In the genomic region with DNA sequence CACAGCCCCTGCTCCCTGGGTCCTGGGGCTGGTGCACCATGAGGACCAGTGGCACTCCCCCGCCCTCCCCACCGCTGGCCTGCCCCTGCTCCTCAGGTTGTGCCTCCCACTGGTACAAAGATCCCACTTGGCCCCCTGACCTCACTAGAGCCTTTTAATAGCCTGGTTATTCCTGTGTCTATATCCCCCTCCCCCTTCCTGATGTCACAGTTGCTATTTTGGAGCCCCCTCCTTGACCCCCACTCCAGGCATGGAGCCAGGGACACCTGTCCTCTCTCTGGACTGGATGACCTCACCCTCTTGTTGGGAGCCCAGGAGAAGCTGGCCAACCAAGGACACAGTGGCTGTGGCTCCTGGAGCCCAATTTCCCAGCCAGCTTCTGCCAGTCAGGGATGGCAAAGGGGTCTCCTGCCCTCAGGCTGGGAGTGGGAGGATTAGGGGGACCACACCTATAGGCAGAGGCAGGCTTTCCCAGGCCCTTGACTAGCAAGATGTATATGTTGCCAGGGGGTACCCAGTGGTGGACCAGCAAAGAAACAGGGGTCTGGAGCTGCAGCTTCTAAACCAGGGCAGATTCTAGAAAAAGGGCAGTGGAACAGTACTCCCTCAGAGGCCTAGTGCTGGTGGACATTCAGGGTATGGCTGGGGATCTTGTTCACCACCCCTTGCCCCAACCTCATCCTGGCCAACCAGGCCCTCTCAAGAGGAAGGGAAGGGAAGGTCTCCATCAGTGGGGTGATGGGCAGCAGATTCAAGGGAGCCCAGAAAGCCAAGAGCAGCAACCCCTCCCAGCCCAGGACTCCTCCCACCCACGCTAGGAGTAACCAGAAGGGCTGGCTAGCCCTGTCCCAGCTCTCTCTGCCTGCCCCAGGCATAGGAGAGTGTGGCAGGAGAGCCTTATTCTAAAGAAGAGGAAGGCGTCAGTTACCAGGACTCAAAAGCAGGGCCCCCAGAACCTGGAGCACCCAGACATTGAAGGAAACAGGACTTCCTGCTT, we compare ENCODE assay signal across 1 cellular context.
TF ChIP-seq lines count a peak whose summit lies in the region.

No MANE protein-coding gene starts in this region.

TF ChIP-seq in neural cell, 6 proteins besides CTCF, POLR2A, EP300 and RAD21:
- TF ChIP-seq, protein P1, sequence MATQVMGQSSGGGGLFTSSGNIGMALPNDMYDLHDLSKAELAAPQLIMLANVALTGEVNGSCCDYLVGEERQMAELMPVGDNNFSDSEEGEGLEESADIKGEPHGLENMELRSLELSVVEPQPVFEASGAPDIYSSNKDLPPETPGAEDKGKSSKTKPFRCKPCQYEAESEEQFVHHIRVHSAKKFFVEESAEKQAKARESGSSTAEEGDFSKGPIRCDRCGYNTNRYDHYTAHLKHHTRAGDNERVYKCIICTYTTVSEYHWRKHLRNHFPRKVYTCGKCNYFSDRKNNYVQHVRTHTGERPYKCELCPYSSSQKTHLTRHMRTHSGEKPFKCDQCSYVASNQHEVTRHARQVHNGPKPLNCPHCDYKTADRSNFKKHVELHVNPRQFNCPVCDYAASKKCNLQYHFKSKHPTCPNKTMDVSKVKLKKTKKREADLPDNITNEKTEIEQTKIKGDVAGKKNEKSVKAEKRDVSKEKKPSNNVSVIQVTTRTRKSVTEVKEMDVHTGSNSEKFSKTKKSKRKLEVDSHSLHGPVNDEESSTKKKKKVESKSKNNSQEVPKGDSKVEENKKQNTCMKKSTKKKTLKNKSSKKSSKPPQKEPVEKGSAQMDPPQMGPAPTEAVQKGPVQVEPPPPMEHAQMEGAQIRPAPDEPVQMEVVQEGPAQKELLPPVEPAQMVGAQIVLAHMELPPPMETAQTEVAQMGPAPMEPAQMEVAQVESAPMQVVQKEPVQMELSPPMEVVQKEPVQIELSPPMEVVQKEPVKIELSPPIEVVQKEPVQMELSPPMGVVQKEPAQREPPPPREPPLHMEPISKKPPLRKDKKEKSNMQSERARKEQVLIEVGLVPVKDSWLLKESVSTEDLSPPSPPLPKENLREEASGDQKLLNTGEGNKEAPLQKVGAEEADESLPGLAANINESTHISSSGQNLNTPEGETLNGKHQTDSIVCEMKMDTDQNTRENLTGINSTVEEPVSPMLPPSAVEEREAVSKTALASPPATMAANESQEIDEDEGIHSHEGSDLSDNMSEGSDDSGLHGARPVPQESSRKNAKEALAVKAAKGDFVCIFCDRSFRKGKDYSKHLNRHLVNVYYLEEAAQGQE (IDR thresholded peaks at IDR 0.05; ENCODE audit: borderline replicate concordance), result no peak
- TF ChIP-seq EZH2 (IDR thresholded peaks at IDR 0.05; ENCODE audit: borderline replicate concordance, insufficient read depth, low read length, poor library complexity, severe bottlenecking) (no peak), TAF1 (IDR thresholded peaks at IDR 0.05; ENCODE audit: low read depth) (no peak), MXI1 (conservative IDR thresholded peaks at IDR 0.05; ENCODE audit: poor library complexity, severe bottlenecking) (no peak), SMC3 (conservative IDR thresholded peaks at IDR 0.05; ENCODE audit: poor library complexity) (no peak), POLR2AphosphoS5 (IDR thresholded peaks at IDR 0.05) (no peak)
